ENCODE assay signal across 1 cellular context in the genomic region with DNA sequence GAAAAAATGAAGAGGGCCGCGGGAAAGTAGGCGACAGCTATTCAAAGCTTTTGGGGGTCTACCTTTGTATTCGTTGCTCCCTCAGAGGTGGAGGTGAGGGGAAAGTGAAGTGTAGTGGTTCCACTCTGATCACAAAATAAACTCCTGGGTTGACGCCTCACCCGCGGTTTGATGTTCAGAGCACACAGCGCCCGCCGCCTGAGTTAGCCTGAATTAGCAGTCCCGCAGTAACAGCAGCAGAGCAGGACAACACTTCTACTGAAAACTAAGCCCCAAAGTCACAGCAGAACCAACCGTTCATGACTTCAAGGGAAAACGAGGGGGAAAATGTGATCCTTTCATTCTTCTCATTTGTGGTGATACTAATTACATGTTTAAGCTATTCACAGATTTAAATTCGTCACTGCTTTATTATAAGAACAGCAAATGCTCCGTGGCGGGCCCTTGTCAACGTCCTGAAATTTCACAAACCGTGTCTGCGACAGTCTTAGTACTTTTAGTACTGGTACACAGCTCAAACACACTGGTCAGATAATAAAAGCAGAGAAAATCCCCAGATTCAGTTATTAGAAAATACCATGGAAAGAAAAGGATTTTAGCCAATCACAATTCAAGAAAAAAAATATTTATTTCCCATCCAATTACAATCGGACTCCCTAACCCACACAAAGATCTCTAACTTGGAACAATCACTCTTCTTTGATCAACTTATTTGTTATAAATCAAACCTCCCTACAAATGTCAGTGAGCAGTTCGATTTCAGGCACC.
A peak's percentile ranks its signal among the peaks of the same experiment; 100 is the strongest.
TF ChIP-seq lines count a peak whose summit lies in the region.

No MANE protein-coding gene starts in this region.

TF ChIP-seq in K562, 482 proteins besides CTCF, POLR2A, EP300 and RAD21 (continued from another document and continues in another):
- 0 out of 2 replicates have a peak, but pooled peaks have one; percentile 2 for TF ChIP-seq SP1 (CRISPR knock-in tag; IDR thresholded peaks at IDR 0.05)
- no peak for TF ChIP-seq NONO (IDR thresholded peaks at IDR 0.05; ENCODE audit: low read depth in 2 of 2, low read length in 1 of 2)
- 0 out of 2 replicates have a peak, but pooled peaks have one; percentile 57 for TF ChIP-seq MTA3 (IDR thresholded peaks at IDR 0.05; ENCODE audit: borderline replicate concordance)
- TF ChIP-seq PHTF2 (CRISPR knock-in tag; IDR thresholded peaks at IDR 0.05) = peak; percentile 27; the same call in 1 of the 2 replicates
- 0 out of 4 replicates have a peak, but pooled peaks of 1 of the 2 experiments have one; percentile 4 for TF ChIP-seq TEAD1 (CRISPR knock-in tag; IDR thresholded peaks at IDR 0.05)
- TF ChIP-seq ZNF696 (CRISPR knock-in tag; conservative IDR thresholded peaks at IDR 0.05) = no peak
- 0 out of 2 replicates have a peak, but pooled peaks have one; percentile 70 for TF ChIP-seq ZNF584 (CRISPR knock-in tag; IDR thresholded peaks at IDR 0.05; ENCODE audit: low read depth)
- TF ChIP-seq, protein P1, sequence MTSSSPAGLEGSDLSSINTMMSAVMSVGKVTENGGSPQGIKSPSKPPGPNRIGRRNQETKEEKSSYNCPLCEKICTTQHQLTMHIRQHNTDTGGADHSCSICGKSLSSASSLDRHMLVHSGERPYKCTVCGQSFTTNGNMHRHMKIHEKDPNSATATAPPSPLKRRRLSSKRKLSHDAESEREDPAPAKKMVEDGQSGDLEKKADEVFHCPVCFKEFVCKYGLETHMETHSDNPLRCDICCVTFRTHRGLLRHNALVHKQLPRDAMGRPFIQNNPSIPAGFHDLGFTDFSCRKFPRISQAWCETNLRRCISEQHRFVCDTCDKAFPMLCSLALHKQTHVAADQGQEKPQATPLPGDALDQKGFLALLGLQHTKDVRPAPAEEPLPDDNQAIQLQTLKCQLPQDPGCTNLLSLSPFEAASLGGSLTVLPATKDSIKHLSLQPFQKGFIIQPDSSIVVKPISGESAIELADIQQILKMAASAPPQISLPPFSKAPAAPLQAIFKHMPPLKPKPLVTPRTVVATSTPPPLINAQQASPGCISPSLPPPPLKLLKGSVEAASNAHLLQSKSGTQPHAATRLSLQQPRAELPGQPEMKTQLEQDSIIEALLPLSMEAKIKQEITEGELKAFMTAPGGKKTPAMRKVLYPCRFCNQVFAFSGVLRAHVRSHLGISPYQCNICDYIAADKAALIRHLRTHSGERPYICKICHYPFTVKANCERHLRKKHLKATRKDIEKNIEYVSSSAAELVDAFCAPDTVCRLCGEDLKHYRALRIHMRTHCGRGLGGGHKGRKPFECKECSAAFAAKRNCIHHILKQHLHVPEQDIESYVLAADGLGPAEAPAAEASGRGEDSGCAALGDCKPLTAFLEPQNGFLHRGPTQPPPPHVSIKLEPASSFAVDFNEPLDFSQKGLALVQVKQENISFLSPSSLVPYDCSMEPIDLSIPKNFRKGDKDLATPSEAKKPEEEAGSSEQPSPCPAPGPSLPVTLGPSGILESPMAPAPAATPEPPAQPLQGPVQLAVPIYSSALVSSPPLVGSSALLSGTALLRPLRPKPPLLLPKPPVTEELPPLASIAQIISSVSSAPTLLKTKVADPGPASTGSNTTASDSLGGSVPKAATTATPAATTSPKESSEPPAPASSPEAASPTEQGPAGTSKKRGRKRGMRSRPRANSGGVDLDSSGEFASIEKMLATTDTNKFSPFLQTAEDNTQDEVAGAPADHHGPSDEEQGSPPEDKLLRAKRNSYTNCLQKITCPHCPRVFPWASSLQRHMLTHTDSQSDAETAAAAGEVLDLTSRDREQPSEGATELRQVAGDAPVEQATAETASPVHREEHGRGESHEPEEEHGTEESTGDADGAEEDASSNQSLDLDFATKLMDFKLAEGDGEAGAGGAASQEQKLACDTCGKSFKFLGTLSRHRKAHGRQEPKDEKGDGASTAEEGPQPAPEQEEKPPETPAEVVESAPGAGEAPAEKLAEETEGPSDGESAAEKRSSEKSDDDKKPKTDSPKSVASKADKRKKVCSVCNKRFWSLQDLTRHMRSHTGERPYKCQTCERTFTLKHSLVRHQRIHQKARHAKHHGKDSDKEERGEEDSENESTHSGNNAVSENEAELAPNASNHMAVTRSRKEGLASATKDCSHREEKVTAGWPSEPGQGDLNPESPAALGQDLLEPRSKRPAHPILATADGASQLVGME (CRISPR knock-in tag; IDR thresholded peaks at IDR 0.05) = no peak
- no peak for TF ChIP-seq GABPB2 (CRISPR knock-in tag; conservative IDR thresholded peaks at IDR 0.05)
- no peak for TF ChIP-seq HIVEP1 (CRISPR knock-in tag; IDR thresholded peaks at IDR 0.05)
- TF ChIP-seq MEF2A (IDR thresholded peaks at IDR 0.05; ENCODE audit: control insufficient read depth, low read depth, low read length) = no peak
- peak; percentile 29; the same call in 1 of the 2 replicates for TF ChIP-seq HDGF (IDR thresholded peaks at IDR 0.05)
- TF ChIP-seq TCF3 (CRISPR knock-in tag; IDR thresholded peaks at IDR 0.05) = no peak
- TF ChIP-seq HNRNPUL1 (IDR thresholded peaks at IDR 0.05; ENCODE audit: low read length) = no peak
- TF ChIP-seq, protein P2, sequence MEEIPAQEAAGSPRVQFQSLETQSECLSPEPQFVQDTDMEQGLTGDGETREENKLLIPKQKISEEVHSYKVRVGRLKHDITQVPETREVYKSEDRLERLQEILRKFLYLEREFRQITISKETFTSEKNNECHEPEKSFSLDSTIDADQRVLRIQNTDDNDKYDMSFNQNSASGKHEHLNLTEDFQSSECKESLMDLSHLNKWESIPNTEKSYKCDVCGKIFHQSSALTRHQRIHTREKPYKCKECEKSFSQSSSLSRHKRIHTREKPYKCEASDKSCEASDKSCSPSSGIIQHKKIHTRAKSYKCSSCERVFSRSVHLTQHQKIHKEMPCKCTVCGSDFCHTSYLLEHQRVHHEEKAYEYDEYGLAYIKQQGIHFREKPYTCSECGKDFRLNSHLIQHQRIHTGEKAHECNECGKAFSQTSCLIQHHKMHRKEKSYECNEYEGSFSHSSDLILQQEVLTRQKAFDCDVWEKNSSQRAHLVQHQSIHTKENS (CRISPR knock-in tag; IDR thresholded peaks at IDR 0.05) = no peak
- no peak for TF ChIP-seq ZNF445 (CRISPR knock-in tag; IDR thresholded peaks at IDR 0.05; ENCODE audit: low read depth)
- TF ChIP-seq, protein P3, sequence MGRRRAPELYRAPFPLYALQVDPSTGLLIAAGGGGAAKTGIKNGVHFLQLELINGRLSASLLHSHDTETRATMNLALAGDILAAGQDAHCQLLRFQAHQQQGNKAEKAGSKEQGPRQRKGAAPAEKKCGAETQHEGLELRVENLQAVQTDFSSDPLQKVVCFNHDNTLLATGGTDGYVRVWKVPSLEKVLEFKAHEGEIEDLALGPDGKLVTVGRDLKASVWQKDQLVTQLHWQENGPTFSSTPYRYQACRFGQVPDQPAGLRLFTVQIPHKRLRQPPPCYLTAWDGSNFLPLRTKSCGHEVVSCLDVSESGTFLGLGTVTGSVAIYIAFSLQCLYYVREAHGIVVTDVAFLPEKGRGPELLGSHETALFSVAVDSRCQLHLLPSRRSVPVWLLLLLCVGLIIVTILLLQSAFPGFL (CRISPR knock-in tag; IDR thresholded peaks at IDR 0.05) = 0 out of 2 replicates have a peak, but pooled peaks have one; percentile 11
- TF ChIP-seq PML (IDR thresholded peaks at IDR 0.05; ENCODE audit: low read length) = 0 out of 2 replicates have a peak, but pooled peaks have one; percentile 4
- no peak for TF ChIP-seq RFX7 (CRISPR knock-in tag; IDR thresholded peaks at IDR 0.05)
- no peak for TF ChIP-seq NELFE (IDR thresholded peaks at IDR 0.05; ENCODE audit: insufficient read depth, insufficient read length)
- peak; percentile 59 to 66; a peak in 3 of 4 replicates for TF ChIP-seq KDM1A (IDR thresholded peaks at IDR 0.05)
- TF ChIP-seq GATAD2B (IDR thresholded peaks at IDR 0.05; ENCODE audit: borderline replicate concordance) = no peak
- no peak for TF ChIP-seq ZNF239 (CRISPR knock-in tag; IDR thresholded peaks at IDR 0.05)
- TF ChIP-seq ZBTB8A (IDR thresholded peaks at IDR 0.05; ENCODE audit: partially characterized antibody) = no peak
- TF ChIP-seq DIDO1 (tag; IDR thresholded peaks at IDR 0.05; ENCODE audit: low read depth) = no peak
- TF ChIP-seq SIN3A (IDR thresholded peaks at IDR 0.05; ENCODE audit: borderline replicate concordance in 2 of 2, control insufficient read depth in 1 of 2, low read depth in 2 of 2, low read length in 2 of 2) = 0 out of 4 replicates have a peak, but pooled peaks of 1 of the 2 experiments have one; percentile 41
- peak in 1 of 2 experiments; percentile 50; a peak in 2 of 4 replicates for TF ChIP-seq RCOR1 (IDR thresholded peaks at IDR 0.05; ENCODE audit: borderline replicate concordance in 1 of 2, low read depth in 2 of 2, low read length in 2 of 2)
- TF ChIP-seq, protein P4, sequence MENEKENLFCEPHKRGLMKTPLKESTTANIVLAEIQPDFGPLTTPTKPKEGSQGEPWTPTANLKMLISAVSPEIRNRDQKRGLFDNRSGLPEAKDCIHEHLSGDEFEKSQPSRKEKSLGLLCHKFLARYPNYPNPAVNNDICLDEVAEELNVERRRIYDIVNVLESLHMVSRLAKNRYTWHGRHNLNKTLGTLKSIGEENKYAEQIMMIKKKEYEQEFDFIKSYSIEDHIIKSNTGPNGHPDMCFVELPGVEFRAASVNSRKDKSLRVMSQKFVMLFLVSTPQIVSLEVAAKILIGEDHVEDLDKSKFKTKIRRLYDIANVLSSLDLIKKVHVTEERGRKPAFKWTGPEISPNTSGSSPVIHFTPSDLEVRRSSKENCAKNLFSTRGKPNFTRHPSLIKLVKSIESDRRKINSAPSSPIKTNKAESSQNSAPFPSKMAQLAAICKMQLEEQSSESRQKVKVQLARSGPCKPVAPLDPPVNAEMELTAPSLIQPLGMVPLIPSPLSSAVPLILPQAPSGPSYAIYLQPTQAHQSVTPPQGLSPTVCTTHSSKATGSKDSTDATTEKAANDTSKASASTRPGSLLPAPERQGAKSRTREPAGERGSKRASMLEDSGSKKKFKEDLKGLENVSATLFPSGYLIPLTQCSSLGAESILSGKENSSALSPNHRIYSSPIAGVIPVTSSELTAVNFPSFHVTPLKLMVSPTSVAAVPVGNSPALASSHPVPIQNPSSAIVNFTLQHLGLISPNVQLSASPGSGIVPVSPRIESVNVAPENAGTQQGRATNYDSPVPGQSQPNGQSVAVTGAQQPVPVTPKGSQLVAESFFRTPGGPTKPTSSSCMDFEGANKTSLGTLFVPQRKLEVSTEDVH (IDR thresholded peaks at IDR 0.05; ENCODE audit: low read depth, partially characterized antibody) = no peak
- TF ChIP-seq GABPA (tag; conservative IDR thresholded peaks at IDR 0.05; ENCODE audit: low read depth) = peak; percentile 2; the same call in 1 of the 2 replicates
- TF ChIP-seq, protein P5, sequence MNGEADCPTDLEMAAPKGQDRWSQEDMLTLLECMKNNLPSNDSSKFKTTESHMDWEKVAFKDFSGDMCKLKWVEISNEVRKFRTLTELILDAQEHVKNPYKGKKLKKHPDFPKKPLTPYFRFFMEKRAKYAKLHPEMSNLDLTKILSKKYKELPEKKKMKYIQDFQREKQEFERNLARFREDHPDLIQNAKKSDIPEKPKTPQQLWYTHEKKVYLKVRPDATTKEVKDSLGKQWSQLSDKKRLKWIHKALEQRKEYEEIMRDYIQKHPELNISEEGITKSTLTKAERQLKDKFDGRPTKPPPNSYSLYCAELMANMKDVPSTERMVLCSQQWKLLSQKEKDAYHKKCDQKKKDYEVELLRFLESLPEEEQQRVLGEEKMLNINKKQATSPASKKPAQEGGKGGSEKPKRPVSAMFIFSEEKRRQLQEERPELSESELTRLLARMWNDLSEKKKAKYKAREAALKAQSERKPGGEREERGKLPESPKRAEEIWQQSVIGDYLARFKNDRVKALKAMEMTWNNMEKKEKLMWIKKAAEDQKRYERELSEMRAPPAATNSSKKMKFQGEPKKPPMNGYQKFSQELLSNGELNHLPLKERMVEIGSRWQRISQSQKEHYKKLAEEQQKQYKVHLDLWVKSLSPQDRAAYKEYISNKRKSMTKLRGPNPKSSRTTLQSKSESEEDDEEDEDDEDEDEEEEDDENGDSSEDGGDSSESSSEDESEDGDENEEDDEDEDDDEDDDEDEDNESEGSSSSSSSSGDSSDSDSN (IDR thresholded peaks at IDR 0.05; ENCODE audit: borderline replicate concordance in 1 of 2, low read depth in 2 of 2, low read length in 2 of 2) = peak in 1 of 2 experiments; percentile 8; a peak in 1 of 4 replicates
- TF ChIP-seq, protein P6, sequence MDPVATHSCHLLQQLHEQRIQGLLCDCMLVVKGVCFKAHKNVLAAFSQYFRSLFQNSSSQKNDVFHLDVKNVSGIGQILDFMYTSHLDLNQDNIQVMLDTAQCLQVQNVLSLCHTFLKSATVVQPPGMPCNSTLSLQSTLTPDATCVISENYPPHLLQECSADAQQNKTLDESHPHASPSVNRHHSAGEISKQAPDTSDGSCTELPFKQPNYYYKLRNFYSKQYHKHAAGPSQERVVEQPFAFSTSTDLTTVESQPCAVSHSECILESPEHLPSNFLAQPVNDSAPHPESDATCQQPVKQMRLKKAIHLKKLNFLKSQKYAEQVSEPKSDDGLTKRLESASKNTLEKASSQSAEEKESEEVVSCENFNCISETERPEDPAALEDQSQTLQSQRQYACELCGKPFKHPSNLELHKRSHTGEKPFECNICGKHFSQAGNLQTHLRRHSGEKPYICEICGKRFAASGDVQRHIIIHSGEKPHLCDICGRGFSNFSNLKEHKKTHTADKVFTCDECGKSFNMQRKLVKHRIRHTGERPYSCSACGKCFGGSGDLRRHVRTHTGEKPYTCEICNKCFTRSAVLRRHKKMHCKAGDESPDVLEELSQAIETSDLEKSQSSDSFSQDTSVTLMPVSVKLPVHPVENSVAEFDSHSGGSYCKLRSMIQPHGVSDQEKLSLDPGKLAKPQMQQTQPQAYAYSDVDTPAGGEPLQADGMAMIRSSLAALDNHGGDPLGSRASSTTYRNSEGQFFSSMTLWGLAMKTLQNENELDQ (CRISPR knock-in tag; IDR thresholded peaks at IDR 0.05; ENCODE audit: borderline replicate concordance) = no peak
- TF ChIP-seq SMC3 (conservative IDR thresholded peaks at IDR 0.05; ENCODE audit: insufficient read depth, low read depth, low read length) = no peak
- no peak for TF ChIP-seq ESRRB (CRISPR knock-in tag; IDR thresholded peaks at IDR 0.05; ENCODE audit: borderline replicate concordance)
- TF ChIP-seq, protein P7, sequence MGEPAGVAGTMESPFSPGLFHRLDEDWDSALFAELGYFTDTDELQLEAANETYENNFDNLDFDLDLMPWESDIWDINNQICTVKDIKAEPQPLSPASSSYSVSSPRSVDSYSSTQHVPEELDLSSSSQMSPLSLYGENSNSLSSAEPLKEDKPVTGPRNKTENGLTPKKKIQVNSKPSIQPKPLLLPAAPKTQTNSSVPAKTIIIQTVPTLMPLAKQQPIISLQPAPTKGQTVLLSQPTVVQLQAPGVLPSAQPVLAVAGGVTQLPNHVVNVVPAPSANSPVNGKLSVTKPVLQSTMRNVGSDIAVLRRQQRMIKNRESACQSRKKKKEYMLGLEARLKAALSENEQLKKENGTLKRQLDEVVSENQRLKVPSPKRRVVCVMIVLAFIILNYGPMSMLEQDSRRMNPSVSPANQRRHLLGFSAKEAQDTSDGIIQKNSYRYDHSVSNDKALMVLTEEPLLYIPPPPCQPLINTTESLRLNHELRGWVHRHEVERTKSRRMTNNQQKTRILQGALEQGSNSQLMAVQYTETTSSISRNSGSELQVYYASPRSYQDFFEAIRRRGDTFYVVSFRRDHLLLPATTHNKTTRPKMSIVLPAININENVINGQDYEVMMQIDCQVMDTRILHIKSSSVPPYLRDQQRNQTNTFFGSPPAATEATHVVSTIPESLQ (CRISPR knock-in tag; IDR thresholded peaks at IDR 0.05) = no peak
